In the genomic region with DNA sequence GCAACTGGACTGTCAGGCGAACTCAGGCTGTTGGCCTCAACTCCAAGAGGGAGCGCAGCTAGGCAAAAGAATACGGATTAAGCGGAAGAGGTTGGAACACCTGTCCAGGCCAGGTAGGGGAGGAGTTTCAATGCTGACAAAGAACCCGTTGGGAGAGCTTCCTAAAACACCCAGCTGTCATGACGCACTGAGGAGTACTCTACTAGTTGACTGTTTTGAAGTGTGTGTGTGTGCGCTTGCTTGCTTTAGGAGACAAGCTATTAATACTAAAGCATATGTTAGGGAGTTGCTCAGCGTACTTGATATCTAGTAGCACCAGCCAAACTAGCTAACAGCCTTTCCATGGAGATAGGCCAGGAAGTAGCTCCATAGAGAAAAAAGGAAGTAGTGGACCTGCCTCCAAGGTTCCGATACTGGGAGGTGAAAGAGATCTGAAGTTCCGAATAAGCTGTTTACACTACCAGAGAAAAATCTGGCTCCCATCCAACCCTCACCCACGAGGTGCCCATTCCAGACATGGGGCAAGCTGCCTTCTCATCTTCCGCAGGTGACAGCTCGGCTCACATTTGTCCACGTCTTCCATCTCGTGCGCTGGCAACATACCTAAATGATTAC, we compare ENCODE assay signal across 8 cellular contexts. TPM values are rescaled to one million over a fixed set of nuclear protein-coding genes. Genes with fewer than 3 reads are reported as not detected.
A peak's percentile ranks its signal among the peaks of the same experiment; 100 is the strongest.
DNase-seq lines count a peak whose midpoint lies in the region; ATAC-seq and TF ChIP-seq lines count a peak whose summit lies in the region.

No MANE protein-coding gene starts in this region.

- H3K27me3 ChIP-seq in OCI-LY1 (ENCODE audit: insufficient read depth, low read length) (peaks cover 5% of the 10 kb centered on the region; the same call in 1 of the 2 replicates), upper lobe of right lung (peaks cover 24% of the 10 kb centered on the region)

- H3K4me3 Mint-ChIP-seq in memory B cell: peak overlapping the region; percentile 96

- H3K27ac Mint-ChIP-seq in memory B cell: peak overlapping the region; percentile 63

- H3K4me3 ChIP-seq in HFF-Myc (replicated peaks; ENCODE audit: low read depth, low read length) (peak overlapping the region; percentile 92), OCI-LY1 (ENCODE audit: low read depth, low read length, poor library complexity, severe bottlenecking) (no peak overlapping the region), coronary artery (peak overlapping the region; percentile 88), upper lobe of right lung (peak overlapping the region; percentile 78)

- no peak for TF ChIP-seq CTCF in HFF-Myc (IDR thresholded peaks at IDR 0.05; ENCODE audit: low read depth, low read length, missing control alignments)
- TF ChIP-seq CTCF in OCI-LY1 (IDR thresholded peaks at IDR 0.05; ENCODE audit: low read length): no peak
- TF ChIP-seq CTCF in coronary artery (IDR thresholded peaks at IDR 0.05): no peak
- no peak for TF ChIP-seq CTCF in upper lobe of right lung (IDR thresholded peaks at IDR 0.05)

- intact Hi-C loops in upper lobe of right lung (cut with DNase I): no loop called here

- in situ Hi-C loops in ACHN (cut with HindIII; ENCODE audit: low pct_ligation_motif_present, low pct_unique_long_range_greater_than_20kb, low sequenced_read_pairs): no loop called here

- H3K9me3 Mint-ChIP-seq in memory B cell: no peaks in the 10 kb centered on the region

- H3K9me3 ChIP-seq in OCI-LY1 (ENCODE audit: low read length): no peaks in the 10 kb centered on the region
- H3K9me3 ChIP-seq in upper lobe of right lung: no peaks in the 10 kb centered on the region

- H3K27me3 Mint-ChIP-seq in memory B cell: peaks cover 6% of the 10 kb centered on the region

- H3K9me2 ChIP-seq in OCI-LY1 (ENCODE audit: low read depth, low read length): no peaks in the 10 kb centered on the region

- no peak overlapping the region for H2AFZ ChIP-seq in OCI-LY1 (ENCODE audit: low read length)

- no peaks in the 10 kb centered on the region for H4K20me1 ChIP-seq in OCI-LY1 (ENCODE audit: insufficient read depth, low read length)

- DNase-seq in ACHN (peak; percentile 15), HFF-Myc (ENCODE audit: extremely low read depth, low read depth) (no peak), coronary artery (ENCODE audit: low spot score) (no peak), memory B cell (ENCODE audit: low spot score in 2 of 2) (no peak), upper lobe of right lung (peak; percentile 71), AML-193 (lab: John Stamatoyannopoulos, UW) (no peak)

- H3K27ac ChIP-seq in OCI-LY1 (ENCODE audit: low read depth, low read length, poor library complexity, severe bottlenecking): no peak overlapping the region
- no peak overlapping the region for H3K27ac ChIP-seq in coronary artery
- peak overlapping the region; percentile 92 for H3K27ac ChIP-seq in upper lobe of right lung

- H3K4me1 ChIP-seq in OCI-LY1 (ENCODE audit: insufficient read depth, low read length, severe bottlenecking): peaks cover 13% of the 10 kb centered on the region
- H3K4me1 ChIP-seq in upper lobe of right lung: no peaks in the 10 kb centered on the region

- H3K4me1 Mint-ChIP-seq in memory B cell: peaks cover 23% of the 10 kb centered on the region

- H3K79me2 ChIP-seq in OCI-LY1 (ENCODE audit: insufficient read depth, low read length): no peaks in the 10 kb centered on the region

- ATAC-seq in memory B cell (ENCODE audit: low read depth): no peak
- ATAC-seq in upper lobe of right lung: peak; percentile 59
- no peak for ATAC-seq in GM21381 (IDR thresholded peaks at IDR 0.05; ENCODE audit: unreplicated experiment)

- no peaks in the 10 kb centered on the region for H3K36me3 Mint-ChIP-seq in memory B cell

- no peaks in the 10 kb centered on the region for H3F3A ChIP-seq in OCI-LY1 (ENCODE audit: insufficient read depth, low read length)

- peak overlapping the region; percentile 90 for H3K4me2 ChIP-seq in OCI-LY1 (ENCODE audit: low read length)

- H3K36me3 ChIP-seq in OCI-LY1 (ENCODE audit: insufficient read depth, low read length): no peaks in the 10 kb centered on the region
- no peaks in the 10 kb centered on the region for H3K36me3 ChIP-seq in upper lobe of right lung

- H3K9ac ChIP-seq in OCI-LY1 (ENCODE audit: low read length): no peak overlapping the region

RNA-seq across cellular contexts. Expression of a gene that starts 1.0 kb away (rescaled TPM):
- 50.0 TPM for total RNA-seq in upper lobe of right lung

Comparison
In these comparisons a context has a peak if more than half of its experiments do, and no peak if none do; other contexts are left out.
1. DNase-seq: peak in ACHN (single experiment) and upper lobe of right lung (single experiment); none in HFF-Myc (single experiment), coronary artery (single experiment), memory B cell (0 of 2) and AML-193 (0 of 2).